In the genomic region with DNA sequence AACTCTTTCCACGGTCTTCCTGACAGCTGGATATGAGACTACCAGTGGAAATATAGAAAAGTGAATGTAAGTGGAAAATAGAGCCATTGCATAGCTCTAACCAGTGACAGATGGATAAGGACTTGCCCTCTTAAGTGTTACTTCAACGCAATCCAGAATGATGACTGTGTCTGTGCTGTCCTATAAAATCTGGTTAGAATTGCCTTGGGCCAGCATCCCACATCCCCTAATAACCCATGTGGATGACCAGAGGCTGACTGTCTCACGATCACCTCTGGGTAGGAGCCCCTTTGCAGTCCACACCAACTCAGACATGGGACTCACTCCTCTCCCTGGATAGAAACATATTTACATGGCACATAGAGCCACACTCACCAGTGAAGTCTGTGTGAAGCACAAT, we compare ENCODE assay signal across 19 cellular contexts.
DNase-seq lines count a peak whose midpoint lies in the region; ATAC-seq, FAIRE-seq and TF ChIP-seq lines count a peak whose summit lies in the region.
"Had no signal": no experiment of that assay in that cellular context is flagged by ENCODE, and none has a peak within 500 bp of the region (broad histone marks: within the 10 kb centered on the region; RNA-seq: fewer than 3 reads in every experiment).

No MANE protein-coding gene starts in this region.

- H3K4me3 ChIP-seq in HFF-Myc (replicated peaks; ENCODE audit: low read depth, low read length) (no peak overlapping the region), keratinocyte (ENCODE audit: control insufficient read depth in 2 of 3, extremely low read depth in 1 of 3, insufficient read depth in 2 of 3, low read depth in 1 of 3, low read length in 3 of 3) (no peak overlapping the region), right atrium auricular region (no peak overlapping the region)

- no peaks in the 10 kb centered on the region for H3K9me3 ChIP-seq in keratinocyte (ENCODE audit: control insufficient read depth, low read depth, low read length)
- H3K9me3 ChIP-seq in right atrium auricular region = peaks cover 0 to 7% of the 10 kb centered on the region in 2 donors
- H3K9me3 ChIP-seq: SK-N-SH had no signal

- H3K4me2 ChIP-seq in keratinocyte (ENCODE audit: control insufficient read depth, extremely low read depth, insufficient read depth, low read depth, low read length) = no peak overlapping the region
- H3K4me2 ChIP-seq: SK-N-SH had no signal

- FAIRE-seq in keratinocyte (lab: Jason Lieb, UNC) = no peak
- FAIRE-seq: G401.6 had no signal

- no peaks in the 10 kb centered on the region for H4K20me1 ChIP-seq in keratinocyte (ENCODE audit: control insufficient read depth, extremely low read depth, insufficient read depth, low read length)

- H3K27ac ChIP-seq in keratinocyte (ENCODE audit: control insufficient read depth, insufficient read depth, low read length) (no peak overlapping the region), right atrium auricular region (no peak overlapping the region)
- H3K27ac ChIP-seq: C4-2B had no signal

- TF ChIP-seq CTCF in HFF-Myc (IDR thresholded peaks at IDR 0.05; ENCODE audit: low read depth, low read length, missing control alignments) (no peak), keratinocyte (optimal IDR thresholded peaks at IDR 0.05 in 1 of 3, IDR thresholded peaks at IDR 0.05 in 1 of 3, conservative IDR thresholded peaks at IDR 0.05 in 1 of 3; ENCODE audit: extremely low read depth in 1 of 3, insufficient read depth in 2 of 3, low read length in 3 of 3) (no peak), right atrium auricular region (IDR thresholded peaks at IDR 0.05) (no peak)

- no peak overlapping the region for H3K9ac ChIP-seq in keratinocyte (ENCODE audit: control insufficient read depth, extremely low read depth, insufficient read depth, low read length)
- H3K9ac ChIP-seq: SK-N-SH had no signal

- H3K4me1 ChIP-seq in keratinocyte (ENCODE audit: control insufficient read depth, extremely low read depth, insufficient read depth, low read length) (peaks cover 18% of the 10 kb centered on the region), right atrium auricular region (no peaks in the 10 kb centered on the region)

- no peaks in the 10 kb centered on the region for H3K9me1 ChIP-seq in keratinocyte (ENCODE audit: control insufficient read depth, extremely low read depth, insufficient read depth, low read length)

- H3K27me3 ChIP-seq in keratinocyte (ENCODE audit: control insufficient read depth, extremely low read depth, insufficient read depth, low read length) (no peaks in the 10 kb centered on the region), right atrium auricular region (no peaks in the 10 kb centered on the region)

- H3K79me2 ChIP-seq in keratinocyte (ENCODE audit: control insufficient read depth, insufficient read depth, low read length) = no peaks in the 10 kb centered on the region

- peak; percentile 22 for DNase-seq in Daoy (ENCODE audit: low read depth)
- peak; percentile 82 for DNase-seq in HFF-Myc (ENCODE audit: extremely low read depth, low read depth)
- DNase-seq in RPMI7951 (ENCODE audit: low read depth) = peak; percentile 95
- peak; percentile 28 for DNase-seq in keratinocyte (ENCODE audit: low read depth, low spot score)
- DNase-seq in SHP77 treated with DMSO at 0.1 percent for 48 hours (lab: John Stamatoyannopoulos, UW) = no peak
- DNase-seq in right atrium auricular region (ENCODE audit: low spot score) = no peak
- no peak for DNase-seq in NCI-H1105 treated with DMSO at 0.1 percent for 48 hours (lab: John Stamatoyannopoulos, UW)
- DNase-seq: DMS153, Kasumi-1, MV-4-11, NCI-H1436, NCI-H2081, NCI-H526 treated with DMSO at 0.1 percent for 48 hours, OCI-M1, SK-N-SH, T-helper 1 cell had no signal

- dilution Hi-C loops in keratinocyte (cut with MboI; ENCODE audit: extremely low pct_ligation_motif_present, low sequenced_read_pairs) = no loop called here

- H2AFZ ChIP-seq in keratinocyte (ENCODE audit: control insufficient read depth, low read length) = no peak overlapping the region

- H3K36me3 ChIP-seq in keratinocyte (ENCODE audit: control insufficient read depth in 2 of 2, extremely low read depth in 1 of 2, insufficient read depth in 2 of 2, low read length in 2 of 2) (no peaks in the 10 kb centered on the region), right atrium auricular region (no peaks in the 10 kb centered on the region)

- ATAC-seq in GM19324 (IDR thresholded peaks at IDR 0.05; ENCODE audit: low FRiP score, unreplicated experiment) = no peak

Comparison
In these comparisons a context has a peak if more than half of its experiments do, and no peak if none do; other contexts are left out.
1. DNase-seq: peak in Daoy (single experiment), HFF-Myc (single experiment), RPMI7951 (single experiment) and keratinocyte (single experiment); none in SHP77 treated with DMSO at 0.1 percent for 48 hours (single experiment), right atrium auricular region (single experiment) and NCI-H1105 treated with DMSO at 0.1 percent for 48 hours (single experiment).